8 cellular contexts compared by ENCODE assay signal in genomic region chr10:27998178-27998953, GRCh38. TPM values are rescaled to one million over a fixed set of nuclear protein-coding genes. Genes with fewer than 3 reads are reported as not detected.
A peak's percentile ranks its signal among the peaks of the same experiment; 100 is the strongest.
DNase-seq lines count a peak whose midpoint lies in the region; ATAC-seq and TF ChIP-seq lines count a peak whose summit lies in the region.

No MANE protein-coding gene starts in this region.

- no peaks in the 10 kb centered on the region for H3K36me3 ChIP-seq in PC-3 (ENCODE audit: low read depth, low read length)

- peak overlapping the region; percentile 93 for H3K4me2 ChIP-seq in PC-3 (ENCODE audit: low read length)

- no peaks in the 10 kb centered on the region for H3K27me3 ChIP-seq in PC-3 (ENCODE audit: low read length)

- H3K79me2 ChIP-seq in PC-3 (ENCODE audit: low read length), result no peaks in the 10 kb centered on the region

- H3K9me3 Mint-ChIP-seq in central memory CD8-positive, alpha-beta T cell, result no peaks in the 10 kb centered on the region

- peak overlapping the region; percentile 18; the same call in 1 of the 2 replicates for H3K27ac ChIP-seq in PC-3 (ENCODE audit: low read length)

- TF ChIP-seq CTCF in PC-3 (conservative IDR thresholded peaks at IDR 0.05; ENCODE audit: low read depth, low read length), result no peak

- CTCF ChIA-PET in PC-3 (lab: Charles Lee), result no interaction called here

- H3K36me3 Mint-ChIP-seq in central memory CD8-positive, alpha-beta T cell (ENCODE audit: insufficient read depth), result peaks cover 2% of the 10 kb centered on the region

- intact Hi-C loops in PC-3 (cut with micrococcal nuclease), result loop anchor here (1.0 to 5.0 kb wide), 2 partner anchors 56 to 134 kb away; no protein-coding TSS in a partner anchor

- H3K4me1 Mint-ChIP-seq in central memory CD8-positive, alpha-beta T cell, result peaks cover 16% of the 10 kb centered on the region

- TSS peak; percentile 66 for BruUV-seq in PC-3 (replicated peaks; lab: Mats Ljungman, UMichigan)

- peaks cover 79% of the 10 kb centered on the region for H3K27me3 Mint-ChIP-seq in central memory CD8-positive, alpha-beta T cell

- peak overlapping the region; percentile 90 for H3K4me3 ChIP-seq in PC-3 (ENCODE audit: low read length)

- peak overlapping the region; percentile 82 for H3K4me3 Mint-ChIP-seq in central memory CD8-positive, alpha-beta T cell

- peaks cover 7% of the 10 kb centered on the region; the same call in 1 of the 2 replicates for H3K4me1 ChIP-seq in PC-3 (ENCODE audit: insufficient read depth, low read length)

- H3K9ac ChIP-seq in PC-3 (ENCODE audit: low read length), result peak overlapping the region; percentile 74

- no peaks in the 10 kb centered on the region for H4K20me1 ChIP-seq in PC-3 (ENCODE audit: low read length)

- H3K27ac Mint-ChIP-seq in central memory CD8-positive, alpha-beta T cell (ENCODE audit: low read depth), result no peak overlapping the region

- POLR2A ChIA-PET in PC-3 (lab: Charles Lee; ENCODE audit: unreplicated experiment), result no interaction called here

- H3K9me3 ChIP-seq in PC-3 (ENCODE audit: low read length), result no peaks in the 10 kb centered on the region

- no peaks in the 10 kb centered on the region for H3F3A ChIP-seq in PC-3 (ENCODE audit: low read length, unreplicated experiment)

- peak; percentile 5 for DNase-seq in NCI-H2107 (lab: John Stamatoyannopoulos, UW)
- DNase-seq in NCI-H2107 treated with DMSO at 0.1 percent for 48 hours (lab: John Stamatoyannopoulos, UW; ENCODE audit: unreplicated experiment), result no peak
- peak; percentile 27 for DNase-seq in PC-3
- no peak for DNase-seq in central memory CD8-positive, alpha-beta T cell (ENCODE audit: low spot score in 2 of 2)
- peak; percentile 50 for DNase-seq in kidney tubule cell (ENCODE audit: low spot score)
- DNase-seq in stimulated activated CD4-positive, alpha-beta T cell treated with anti-CD3 and anti-CD28 coated beads, Interleukin-2, amount 100 ng/mL, for 24 hours, result peak; percentile 22 to 51
- DNase-seq in NCI-H69 (lab: John Stamatoyannopoulos, UW), result no peak

- no peaks in the 10 kb centered on the region for H3K9me2 ChIP-seq in PC-3 (replicated peaks; ENCODE audit: low read length)

- ATAC-seq in PC-3 (peak; percentile 84), GM21367 (IDR thresholded peaks at IDR 0.05; ENCODE audit: unreplicated experiment) (no peak)
- ATAC-seq in central memory CD8-positive, alpha-beta T cell (replicated peaks; ENCODE audit: extremely low read depth, poor library complexity, severe bottlenecking), result peak; percentile 57

- H2AFZ ChIP-seq in PC-3 (ENCODE audit: low read length), result peak overlapping the region; percentile 89

RNA-seq across cellular contexts. Expression of gene ODAD2, which starts 0.5 kb away (rescaled TPM):
- 2.1 and 3.4 TPM in 2 replicates for total RNA-seq in PC-3 (2014; rRNA removed)

Comparison
In these comparisons a context has a peak if more than half of its experiments do, and no peak if none do; other contexts are left out.
1. DNase-seq: peak in NCI-H2107 (single experiment), PC-3 (single experiment), kidney tubule cell (single experiment) and stimulated activated CD4-positive, alpha-beta T cell treated with anti-CD3 and anti-CD28 coated beads, Interleukin-2, amount 100 ng/mL, for 24 hours (2 of 2); none in NCI-H2107 treated with DMSO at 0.1 percent for 48 hours (single experiment), central memory CD8-positive, alpha-beta T cell (0 of 2) and NCI-H69 (single experiment).